ENCODE assay signal across 2 cellular contexts in the genomic region with DNA sequence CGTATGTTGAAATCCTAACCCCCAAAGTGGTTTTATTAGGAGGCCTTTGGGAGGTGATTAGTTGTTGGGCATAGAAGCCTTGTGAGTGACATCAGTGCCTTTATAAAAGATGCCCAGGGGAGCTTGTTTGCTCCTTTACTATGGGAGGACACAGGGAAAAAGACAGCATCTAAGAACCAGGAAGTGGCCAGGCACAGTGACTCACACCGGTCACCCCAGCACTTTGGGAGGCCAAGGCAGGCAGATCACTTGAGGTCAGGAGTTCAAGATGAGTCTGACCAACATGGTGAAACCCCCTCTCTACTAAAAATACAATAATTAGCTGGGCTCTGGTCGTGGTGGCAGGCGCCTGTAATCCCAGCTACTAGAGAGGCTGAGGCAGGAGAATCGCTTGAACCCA. TPM values are rescaled to one million over a fixed set of nuclear protein-coding genes. Genes with fewer than 3 reads are reported as not detected.
"Had no signal": no experiment of that assay in that cellular context is flagged by ENCODE, and none has a peak within 500 bp of the region (broad histone marks: within the 10 kb centered on the region; RNA-seq: fewer than 3 reads in every experiment).

No MANE protein-coding gene starts in this region.

RNA-seq across cellular contexts. Expression of gene OLAH, which starts 22.8 kb away (rescaled TPM):
- total RNA-seq: left ventricle myocardium inferior, pulmonary artery endothelial cell had no signal
